ENCODE assay signal across 1 cellular context in genomic region chr12:6607751-6608591, GRCh38.
TF ChIP-seq lines count a peak whose summit lies in the region.

No MANE protein-coding gene starts in this region.

TF ChIP-seq in GM23338, 12 proteins besides CTCF, POLR2A, EP300 and RAD21 (continued from another document):
- TF ChIP-seq, protein P1, sequence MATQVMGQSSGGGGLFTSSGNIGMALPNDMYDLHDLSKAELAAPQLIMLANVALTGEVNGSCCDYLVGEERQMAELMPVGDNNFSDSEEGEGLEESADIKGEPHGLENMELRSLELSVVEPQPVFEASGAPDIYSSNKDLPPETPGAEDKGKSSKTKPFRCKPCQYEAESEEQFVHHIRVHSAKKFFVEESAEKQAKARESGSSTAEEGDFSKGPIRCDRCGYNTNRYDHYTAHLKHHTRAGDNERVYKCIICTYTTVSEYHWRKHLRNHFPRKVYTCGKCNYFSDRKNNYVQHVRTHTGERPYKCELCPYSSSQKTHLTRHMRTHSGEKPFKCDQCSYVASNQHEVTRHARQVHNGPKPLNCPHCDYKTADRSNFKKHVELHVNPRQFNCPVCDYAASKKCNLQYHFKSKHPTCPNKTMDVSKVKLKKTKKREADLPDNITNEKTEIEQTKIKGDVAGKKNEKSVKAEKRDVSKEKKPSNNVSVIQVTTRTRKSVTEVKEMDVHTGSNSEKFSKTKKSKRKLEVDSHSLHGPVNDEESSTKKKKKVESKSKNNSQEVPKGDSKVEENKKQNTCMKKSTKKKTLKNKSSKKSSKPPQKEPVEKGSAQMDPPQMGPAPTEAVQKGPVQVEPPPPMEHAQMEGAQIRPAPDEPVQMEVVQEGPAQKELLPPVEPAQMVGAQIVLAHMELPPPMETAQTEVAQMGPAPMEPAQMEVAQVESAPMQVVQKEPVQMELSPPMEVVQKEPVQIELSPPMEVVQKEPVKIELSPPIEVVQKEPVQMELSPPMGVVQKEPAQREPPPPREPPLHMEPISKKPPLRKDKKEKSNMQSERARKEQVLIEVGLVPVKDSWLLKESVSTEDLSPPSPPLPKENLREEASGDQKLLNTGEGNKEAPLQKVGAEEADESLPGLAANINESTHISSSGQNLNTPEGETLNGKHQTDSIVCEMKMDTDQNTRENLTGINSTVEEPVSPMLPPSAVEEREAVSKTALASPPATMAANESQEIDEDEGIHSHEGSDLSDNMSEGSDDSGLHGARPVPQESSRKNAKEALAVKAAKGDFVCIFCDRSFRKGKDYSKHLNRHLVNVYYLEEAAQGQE (IDR thresholded peaks at IDR 0.05; ENCODE audit: unreplicated experiment): no peak
- TF ChIP-seq CREB1 (CRISPR knock-in tag; IDR thresholded peaks at IDR 0.05; ENCODE audit: low read depth) (no peak), JUNB (IDR thresholded peaks at IDR 0.05; ENCODE audit: unreplicated experiment) (no peak), ZNF462 (CRISPR knock-in tag; IDR thresholded peaks at IDR 0.05) (no peak), NANOG (IDR thresholded peaks at IDR 0.05; ENCODE audit: borderline replicate concordance) (no peak), STAT1 (IDR thresholded peaks at IDR 0.05; ENCODE audit: unreplicated experiment) (no peak), POLR2AphosphoS5 (IDR thresholded peaks at IDR 0.05; ENCODE audit: low read depth) (no peak), ZNF114 (CRISPR knock-in tag; IDR thresholded peaks at IDR 0.05) (no peak)
